ENCODE assay signal across 8 cellular contexts in genomic region chr17:42997984-42998938, GRCh38. TPM values are rescaled to one million over a fixed set of nuclear protein-coding genes. Genes with fewer than 3 reads are reported as not detected.
A peak's percentile ranks its signal among the peaks of the same experiment; 100 is the strongest.
DNase-seq lines count a peak whose midpoint lies in the region; ATAC-seq lines count a peak whose summit lies in the region.

RPL27 (plus strand) TSS chr17:42998419; CDS start chr17:42998751, 332 bp downstream.

- H3K4me2 ChIP-seq in BLaER1 = peak within 1 kb of the TSS; percentile 93

- DNase-seq in GM19240 (ENCODE audit: insufficient read length, low spot score) (peak; percentile 87), NCI-H526 treated with DMSO at 0.1 percent for 48 hours (lab: John Stamatoyannopoulos, UW) (peak; percentile 98), dedifferentiated amniotic fluid mesenchymal stem cell (ENCODE audit: extremely low spot score) (peak; percentile 100), left lobe of liver (ENCODE audit: low spot score) (peak; percentile 99)
- peak; percentile 99 for DNase-seq in activated CD4-positive, alpha-beta T cell treated with anti-CD3 and anti-CD28 coated beads, Interleukin-2, amount 10 ng/mL, durations not matched to agents 7 days and 5 days
- peak; percentile 89 to 95 for DNase-seq in stimulated activated CD4-positive, alpha-beta T cell treated with anti-CD3 and anti-CD28 coated beads, Interleukin-2, amount 100 ng/mL, for 48 hours

- H3K36me3 Mint-ChIP-seq in activated CD4-positive, alpha-beta T cell treated with anti-CD3 and anti-CD28 coated beads, Interleukin-2, amount 10 ng/mL, durations not matched to agents 7 days and 5 days (ENCODE audit: low read depth) = peaks cover 38% of the 10 kb centered on the region

- H3K9ac ChIP-seq in BLaER1 = peak within 1 kb of the TSS; percentile 99

- no peaks in the 10 kb centered on the region for H3K9me3 Mint-ChIP-seq in activated CD4-positive, alpha-beta T cell treated with anti-CD3 and anti-CD28 coated beads, Interleukin-2, amount 10 ng/mL, durations not matched to agents 7 days and 5 days

- peak within 1 kb of the TSS; percentile 99 for H3K27ac Mint-ChIP-seq in activated CD4-positive, alpha-beta T cell treated with anti-CD3 and anti-CD28 coated beads, Interleukin-2, amount 10 ng/mL, durations not matched to agents 7 days and 5 days

- peak within 1 kb of the TSS; percentile 94 for H3K4me3 ChIP-seq in BLaER1

- peak within 1 kb of the TSS; percentile 94 for H3K27ac ChIP-seq in BLaER1

- ATAC-seq in HG03469 (IDR thresholded peaks at IDR 0.05; ENCODE audit: unreplicated experiment) (peak; percentile 78), left lobe of liver (peak; percentile 93)

- H4K20me1 ChIP-seq in BLaER1 = peaks cover 46% of the 10 kb centered on the region

- H3K9me3 ChIP-seq in BLaER1 = no peaks in the 10 kb centered on the region

- H3K4me1 ChIP-seq in BLaER1 = peaks cover 25% of the 10 kb centered on the region

- peaks cover 35% of the 10 kb centered on the region for H3K4me1 Mint-ChIP-seq in activated CD4-positive, alpha-beta T cell treated with anti-CD3 and anti-CD28 coated beads, Interleukin-2, amount 10 ng/mL, durations not matched to agents 7 days and 5 days

- no peaks in the 10 kb centered on the region for H3K27me3 Mint-ChIP-seq in activated CD4-positive, alpha-beta T cell treated with anti-CD3 and anti-CD28 coated beads, Interleukin-2, amount 10 ng/mL, durations not matched to agents 7 days and 5 days

- H3K27me3 ChIP-seq in BLaER1 = no peaks in the 10 kb centered on the region

- POLR2A ChIA-PET in activated CD4-positive, alpha-beta T cell treated with anti-CD3 and anti-CD28 coated beads, Interleukin-2, amount 10 ng/mL, durations not matched to agents 7 days and 5 days (lab: Charles Lee) = interaction anchor here (0.9 to 1.4 kb wide), 6 partner anchors 9 to 317 kb away, joined by 3 to 6 read pairs (median 3); partner anchors contain the start of gene IFI35

- CTCF ChIA-PET in activated CD4-positive, alpha-beta T cell treated with anti-CD3 and anti-CD28 coated beads, Interleukin-2, amount 10 ng/mL, durations not matched to agents 7 days and 5 days (lab: Charles Lee) = interaction anchor here (0.6 to 2.4 kb wide), 20 partner anchors 9 to 289 kb away, joined by 3 to 19 read pairs (median 4); partner anchors contain the start of genes AOC2, BECN1, IFI35 and PTGES3L

- H3K4me3 Mint-ChIP-seq in activated CD4-positive, alpha-beta T cell treated with anti-CD3 and anti-CD28 coated beads, Interleukin-2, amount 10 ng/mL, durations not matched to agents 7 days and 5 days = peak within 1 kb of the TSS; percentile 89

- peaks cover 66% of the 10 kb centered on the region for H3K36me3 ChIP-seq in BLaER1

RNA-seq across cellular contexts. Expression of gene RPL27, which starts in this region (rescaled TPM):
- total RNA-seq in activated CD4-positive, alpha-beta T cell treated with anti-CD3 and anti-CD28 coated beads, Interleukin-2, amount 10 ng/mL, durations not matched to agents 7 days and 5 days = 1,000 to 10,000 TPM; 1,014 to 1,124 TPM
- total RNA-seq in left lobe of liver = 293 TPM

Comparison
In these comparisons a context has a peak if more than half of its experiments do, and no peak if none do; other contexts are left out.
1. Peak in every context shown above with its lines: DNase-seq, ATAC-seq, H3K4me3 ChIP-seq and H3K27ac ChIP-seq.